ENCODE assay signal across 1 cellular context in the genomic region with DNA sequence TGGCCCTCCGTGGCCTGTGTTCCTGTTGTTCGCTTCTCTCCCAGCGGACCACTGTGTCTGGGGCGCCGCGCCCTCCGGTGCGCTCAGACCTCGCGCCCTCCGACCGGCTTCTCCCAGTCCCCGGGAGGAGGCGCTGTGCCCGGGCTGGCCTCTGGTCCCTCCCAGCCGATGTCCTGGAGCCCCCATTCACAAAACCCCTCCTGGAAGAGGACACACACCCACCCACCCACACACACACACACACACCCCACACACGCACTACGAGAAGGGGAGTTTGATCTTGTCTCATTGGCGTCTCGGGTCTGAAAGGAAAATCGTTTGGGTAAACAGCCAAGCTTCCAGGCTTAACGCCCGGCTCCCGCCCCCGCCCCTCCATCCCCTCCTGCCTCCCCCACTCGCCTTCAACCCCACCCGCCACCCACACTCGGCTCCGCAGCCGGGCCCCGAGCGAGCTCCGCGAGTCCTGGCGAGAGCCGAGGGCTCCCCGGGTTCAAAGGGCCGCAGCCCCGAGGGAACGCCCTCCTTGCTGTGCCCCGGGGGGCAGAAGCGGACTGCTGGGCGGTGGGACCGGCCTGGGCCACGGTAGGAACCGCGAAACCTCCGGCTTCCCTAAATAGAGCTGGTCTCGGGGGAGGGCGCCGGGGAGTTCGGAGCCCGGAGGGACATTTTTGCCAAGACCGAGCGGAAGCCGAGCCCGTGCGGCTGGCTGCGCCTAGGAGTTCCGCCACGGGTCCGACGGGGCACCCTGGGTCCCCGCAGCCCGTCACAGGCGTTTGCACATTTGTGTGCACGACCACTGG.
TF ChIP-seq lines count a peak whose summit lies in the region.

No MANE protein-coding gene starts in this region.

TF ChIP-seq in H1, 55 proteins besides CTCF, POLR2A, EP300 and RAD21 (continued from another document):
- TF ChIP-seq, protein P1, sequence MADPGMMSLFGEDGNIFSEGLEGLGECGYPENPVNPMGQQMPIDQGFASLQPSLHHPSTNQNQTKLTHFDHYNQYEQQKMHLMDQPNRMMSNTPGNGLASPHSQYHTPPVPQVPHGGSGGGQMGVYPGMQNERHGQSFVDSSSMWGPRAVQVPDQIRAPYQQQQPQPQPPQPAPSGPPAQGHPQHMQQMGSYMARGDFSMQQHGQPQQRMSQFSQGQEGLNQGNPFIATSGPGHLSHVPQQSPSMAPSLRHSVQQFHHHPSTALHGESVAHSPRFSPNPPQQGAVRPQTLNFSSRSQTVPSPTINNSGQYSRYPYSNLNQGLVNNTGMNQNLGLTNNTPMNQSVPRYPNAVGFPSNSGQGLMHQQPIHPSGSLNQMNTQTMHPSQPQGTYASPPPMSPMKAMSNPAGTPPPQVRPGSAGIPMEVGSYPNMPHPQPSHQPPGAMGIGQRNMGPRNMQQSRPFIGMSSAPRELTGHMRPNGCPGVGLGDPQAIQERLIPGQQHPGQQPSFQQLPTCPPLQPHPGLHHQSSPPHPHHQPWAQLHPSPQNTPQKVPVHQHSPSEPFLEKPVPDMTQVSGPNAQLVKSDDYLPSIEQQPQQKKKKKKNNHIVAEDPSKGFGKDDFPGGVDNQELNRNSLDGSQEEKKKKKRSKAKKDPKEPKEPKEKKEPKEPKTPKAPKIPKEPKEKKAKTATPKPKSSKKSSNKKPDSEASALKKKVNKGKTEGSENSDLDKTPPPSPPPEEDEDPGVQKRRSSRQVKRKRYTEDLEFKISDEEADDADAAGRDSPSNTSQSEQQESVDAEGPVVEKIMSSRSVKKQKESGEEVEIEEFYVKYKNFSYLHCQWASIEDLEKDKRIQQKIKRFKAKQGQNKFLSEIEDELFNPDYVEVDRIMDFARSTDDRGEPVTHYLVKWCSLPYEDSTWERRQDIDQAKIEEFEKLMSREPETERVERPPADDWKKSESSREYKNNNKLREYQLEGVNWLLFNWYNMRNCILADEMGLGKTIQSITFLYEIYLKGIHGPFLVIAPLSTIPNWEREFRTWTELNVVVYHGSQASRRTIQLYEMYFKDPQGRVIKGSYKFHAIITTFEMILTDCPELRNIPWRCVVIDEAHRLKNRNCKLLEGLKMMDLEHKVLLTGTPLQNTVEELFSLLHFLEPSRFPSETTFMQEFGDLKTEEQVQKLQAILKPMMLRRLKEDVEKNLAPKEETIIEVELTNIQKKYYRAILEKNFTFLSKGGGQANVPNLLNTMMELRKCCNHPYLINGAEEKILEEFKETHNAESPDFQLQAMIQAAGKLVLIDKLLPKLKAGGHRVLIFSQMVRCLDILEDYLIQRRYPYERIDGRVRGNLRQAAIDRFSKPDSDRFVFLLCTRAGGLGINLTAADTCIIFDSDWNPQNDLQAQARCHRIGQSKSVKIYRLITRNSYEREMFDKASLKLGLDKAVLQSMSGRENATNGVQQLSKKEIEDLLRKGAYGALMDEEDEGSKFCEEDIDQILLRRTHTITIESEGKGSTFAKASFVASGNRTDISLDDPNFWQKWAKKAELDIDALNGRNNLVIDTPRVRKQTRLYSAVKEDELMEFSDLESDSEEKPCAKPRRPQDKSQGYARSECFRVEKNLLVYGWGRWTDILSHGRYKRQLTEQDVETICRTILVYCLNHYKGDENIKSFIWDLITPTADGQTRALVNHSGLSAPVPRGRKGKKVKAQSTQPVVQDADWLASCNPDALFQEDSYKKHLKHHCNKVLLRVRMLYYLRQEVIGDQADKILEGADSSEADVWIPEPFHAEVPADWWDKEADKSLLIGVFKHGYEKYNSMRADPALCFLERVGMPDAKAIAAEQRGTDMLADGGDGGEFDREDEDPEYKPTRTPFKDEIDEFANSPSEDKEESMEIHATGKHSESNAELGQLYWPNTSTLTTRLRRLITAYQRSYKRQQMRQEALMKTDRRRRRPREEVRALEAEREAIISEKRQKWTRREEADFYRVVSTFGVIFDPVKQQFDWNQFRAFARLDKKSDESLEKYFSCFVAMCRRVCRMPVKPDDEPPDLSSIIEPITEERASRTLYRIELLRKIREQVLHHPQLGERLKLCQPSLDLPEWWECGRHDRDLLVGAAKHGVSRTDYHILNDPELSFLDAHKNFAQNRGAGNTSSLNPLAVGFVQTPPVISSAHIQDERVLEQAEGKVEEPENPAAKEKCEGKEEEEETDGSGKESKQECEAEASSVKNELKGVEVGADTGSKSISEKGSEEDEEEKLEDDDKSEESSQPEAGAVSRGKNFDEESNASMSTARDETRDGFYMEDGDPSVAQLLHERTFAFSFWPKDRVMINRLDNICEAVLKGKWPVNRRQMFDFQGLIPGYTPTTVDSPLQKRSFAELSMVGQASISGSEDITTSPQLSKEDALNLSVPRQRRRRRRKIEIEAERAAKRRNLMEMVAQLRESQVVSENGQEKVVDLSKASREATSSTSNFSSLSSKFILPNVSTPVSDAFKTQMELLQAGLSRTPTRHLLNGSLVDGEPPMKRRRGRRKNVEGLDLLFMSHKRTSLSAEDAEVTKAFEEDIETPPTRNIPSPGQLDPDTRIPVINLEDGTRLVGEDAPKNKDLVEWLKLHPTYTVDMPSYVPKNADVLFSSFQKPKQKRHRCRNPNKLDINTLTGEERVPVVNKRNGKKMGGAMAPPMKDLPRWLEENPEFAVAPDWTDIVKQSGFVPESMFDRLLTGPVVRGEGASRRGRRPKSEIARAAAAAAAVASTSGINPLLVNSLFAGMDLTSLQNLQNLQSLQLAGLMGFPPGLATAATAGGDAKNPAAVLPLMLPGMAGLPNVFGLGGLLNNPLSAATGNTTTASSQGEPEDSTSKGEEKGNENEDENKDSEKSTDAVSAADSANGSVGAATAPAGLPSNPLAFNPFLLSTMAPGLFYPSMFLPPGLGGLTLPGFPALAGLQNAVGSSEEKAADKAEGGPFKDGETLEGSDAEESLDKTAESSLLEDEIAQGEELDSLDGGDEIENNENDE (IDR thresholded peaks at IDR 0.05; ENCODE audit: insufficient replicate concordance, low read length) = no peak
- TF ChIP-seq RFX5 (IDR thresholded peaks at IDR 0.05; ENCODE audit: borderline replicate concordance, low read depth, low read length) = no peak
- TF ChIP-seq GABPA (IDR thresholded peaks at IDR 0.05; ENCODE audit: borderline replicate concordance, insufficient read depth, low read length) = 0 out of 2 replicates have a peak, but pooled peaks have one; percentile 51
- no peak for TF ChIP-seq BCL11A (IDR thresholded peaks at IDR 0.05; ENCODE audit: low read depth in 2 of 2, low read length in 2 of 2)
- 0 out of 2 replicates have a peak, but pooled peaks have one; percentile 14 for TF ChIP-seq EGR1 (IDR thresholded peaks at IDR 0.05; ENCODE audit: borderline replicate concordance, low read depth, low read length)
- TF ChIP-seq, protein P2, sequence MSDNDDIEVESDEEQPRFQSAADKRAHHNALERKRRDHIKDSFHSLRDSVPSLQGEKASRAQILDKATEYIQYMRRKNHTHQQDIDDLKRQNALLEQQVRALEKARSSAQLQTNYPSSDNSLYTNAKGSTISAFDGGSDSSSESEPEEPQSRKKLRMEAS (IDR thresholded peaks at IDR 0.05) = no peak
- TF ChIP-seq BACH1 (IDR thresholded peaks at IDR 0.05; ENCODE audit: low read length) = no peak
- no peak for TF ChIP-seq TBP (IDR thresholded peaks at IDR 0.05; ENCODE audit: low read depth, low read length)
- no peak for TF ChIP-seq JUND (IDR thresholded peaks at IDR 0.05; ENCODE audit: low read length)
- peak; percentile 46 for TF ChIP-seq ASH2L (IDR thresholded peaks at IDR 0.05; ENCODE audit: low read length)
- no peak for TF ChIP-seq FOSL1 (IDR thresholded peaks at IDR 0.05; ENCODE audit: insufficient read depth, low read depth, low read length)
- TF ChIP-seq CHD1 (IDR thresholded peaks at IDR 0.05; ENCODE audit: low read depth, low read length) = no peak
- no peak for TF ChIP-seq NRF1 (IDR thresholded peaks at IDR 0.05; ENCODE audit: low read depth, low read length)
- peak; percentile 88 for TF ChIP-seq RNF2 (IDR thresholded peaks at IDR 0.05; ENCODE audit: borderline replicate concordance, low read depth, low read length, missing control alignments, poor library complexity, severe bottlenecking)
- TF ChIP-seq POLR2AphosphoS5 (IDR thresholded peaks at IDR 0.05; ENCODE audit: low read depth, low read length) = no peak
- TF ChIP-seq, protein P3, sequence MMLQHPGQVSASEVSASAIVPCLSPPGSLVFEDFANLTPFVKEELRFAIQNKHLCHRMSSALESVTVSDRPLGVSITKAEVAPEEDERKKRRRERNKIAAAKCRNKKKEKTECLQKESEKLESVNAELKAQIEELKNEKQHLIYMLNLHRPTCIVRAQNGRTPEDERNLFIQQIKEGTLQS (IDR thresholded peaks at IDR 0.05; ENCODE audit: insufficient read depth, low read depth, low read length) = no peak
